In genomic region chr4:6425336-6425735, GRCh38 we compare ENCODE assay signal across 16 cellular contexts. TPM values are rescaled to one million over a fixed set of nuclear protein-coding genes. Genes with fewer than 3 reads are reported as not detected.
"Had no signal": no experiment of that assay in that cellular context is flagged by ENCODE, and none has a peak within 500 bp of the region (broad histone marks: within the 10 kb centered on the region; RNA-seq: fewer than 3 reads in every experiment).

No MANE protein-coding gene starts in this region.

- DNase-seq: activated effector memory CD4-positive, alpha-beta T cell treated with anti-CD3 and anti-CD28 coated beads, Interleukin-2, amount 50 U/mL, for 16 hours; activated T-cell treated with anti-CD3 and anti-CD28 coated beads, Interleukin-2, amount 50 U/mL, for 4 hours; brain microvascular endothelial cell; esophagus squamous epithelium; foreskin fibroblast; glutamatergic neuron; mammary epithelial cell; ovary; stimulated activated CD4-positive, alpha-beta T cell treated with anti-CD3 and anti-CD28 coated beads, Interleukin-4, amount 100 ng/mL, for 1 hour; stimulated activated naive CD8-positive, alpha-beta T cell treated with anti-CD3 and anti-CD28 coated beads, Interleukin-15, amount 100 ng/mL, for 72 hours; testis; upper lobe of right lung had no signal

- FAIRE-seq: endometrium had no signal

- H3K4me1 ChIP-seq: upper lobe of right lung had no signal

- H3K27me3 ChIP-seq: brain microvascular endothelial cell, esophagus squamous epithelium, ovary, testis had no signal

- H3K4me3 ChIP-seq: esophagus squamous epithelium, ovary, testis, upper lobe of right lung had no signal

- H3K27ac ChIP-seq: brain microvascular endothelial cell, esophagus squamous epithelium, ovary, testis, upper lobe of right lung had no signal

- H3K9me3 ChIP-seq: esophagus squamous epithelium, ovary, testis, upper lobe of right lung had no signal

- H3K36me3 ChIP-seq: brain microvascular endothelial cell, ovary, upper lobe of right lung had no signal

- ATAC-seq: activated naive CD4-positive, alpha-beta T cell treated with anti-CD3 and anti-CD28 coated beads, Interleukin-2, amount 50 U/mL, for 72 hours; activated T-cell treated with anti-CD3 and anti-CD28 coated beads, Interleukin-2, amount 50 U/mL, for 4 hours; left lobe of liver; stimulated activated naive CD8-positive, alpha-beta T cell treated with anti-CD3 and anti-CD28 coated beads, Interleukin-15, amount 100 ng/mL, for 72 hours had no signal

RNA-seq across cellular contexts. Expression of gene PPP2R2C, which starts 47.1 kb away (rescaled TPM):
- total RNA-seq: activated naive CD4-positive, alpha-beta T cell treated with anti-CD3 and anti-CD28 coated beads, Interleukin-2, amount 50 U/mL, for 72 hours; activated T-cell treated with anti-CD3 and anti-CD28 coated beads, Interleukin-2, amount 50 U/mL, for 4 hours; T-helper 2 cell treated with Interferon-gamma antibody and Interleukin-4, amounts not matched to agents 100 ng/mL and 5 ng/mL, for 36 hours had no signal
